Comparison of ENCODE assay signal across 1 cellular context in the genomic region with DNA sequence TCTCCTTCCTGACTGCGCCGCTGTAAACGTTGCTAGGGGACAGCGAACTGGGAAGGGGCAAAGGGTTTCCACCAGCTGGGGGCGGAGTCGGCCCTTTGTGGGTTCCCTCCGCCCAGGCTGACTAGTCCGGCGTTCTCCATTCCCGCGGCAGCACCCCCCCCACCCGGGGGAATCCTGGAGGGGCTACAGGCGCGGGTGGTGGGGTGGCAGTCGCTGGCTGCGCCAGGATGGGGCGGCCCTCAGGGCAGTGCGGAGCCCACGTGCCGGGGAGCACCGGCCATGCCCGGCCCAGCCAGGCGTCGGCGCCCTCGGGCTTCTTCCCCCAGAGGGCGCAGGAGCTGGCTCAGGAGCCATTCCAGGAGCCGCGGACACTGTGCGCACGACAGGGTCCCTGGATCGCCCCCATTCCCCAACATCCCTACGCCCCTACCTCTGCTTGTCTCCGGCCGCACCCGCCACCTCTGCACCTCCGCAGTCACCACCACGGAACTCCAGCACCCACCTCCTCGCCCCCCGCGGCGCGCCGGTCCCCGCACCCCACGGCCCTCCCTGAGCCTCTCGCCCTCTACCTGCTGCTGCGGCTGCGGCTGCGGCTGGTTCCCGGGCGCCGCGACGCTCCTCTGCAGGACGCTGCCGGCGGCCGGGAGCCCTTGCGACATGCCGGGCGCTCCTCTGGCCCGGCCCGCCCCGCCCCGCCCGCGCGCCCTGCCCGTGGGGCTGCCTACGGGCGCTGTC.
TF ChIP-seq lines count a peak whose summit lies in the region.

No MANE protein-coding gene starts in this region.

TF ChIP-seq in HCT116, 20 proteins besides CTCF, POLR2A, EP300 and RAD21 (continued from another document):
- TF ChIP-seq MAX (IDR thresholded peaks at IDR 0.05) (peak; percentile 94), FOSL1 (IDR thresholded peaks at IDR 0.05; ENCODE audit: low read depth) (no peak), CBX3 (IDR thresholded peaks at IDR 0.05; ENCODE audit: low read depth) (no peak), EZH2 (IDR thresholded peaks at IDR 0.05) (no peak), YY1 (IDR thresholded peaks at IDR 0.05; ENCODE audit: extremely low read depth, insufficient replicate concordance, low read depth, low read length) (peak; percentile 73), EZH2phosphoT487 (IDR thresholded peaks at IDR 0.05; ENCODE audit: borderline replicate concordance) (no peak), ELF1 (IDR thresholded peaks at IDR 0.05; ENCODE audit: borderline replicate concordance, low read depth) (no peak)
- TF ChIP-seq, protein P1, sequence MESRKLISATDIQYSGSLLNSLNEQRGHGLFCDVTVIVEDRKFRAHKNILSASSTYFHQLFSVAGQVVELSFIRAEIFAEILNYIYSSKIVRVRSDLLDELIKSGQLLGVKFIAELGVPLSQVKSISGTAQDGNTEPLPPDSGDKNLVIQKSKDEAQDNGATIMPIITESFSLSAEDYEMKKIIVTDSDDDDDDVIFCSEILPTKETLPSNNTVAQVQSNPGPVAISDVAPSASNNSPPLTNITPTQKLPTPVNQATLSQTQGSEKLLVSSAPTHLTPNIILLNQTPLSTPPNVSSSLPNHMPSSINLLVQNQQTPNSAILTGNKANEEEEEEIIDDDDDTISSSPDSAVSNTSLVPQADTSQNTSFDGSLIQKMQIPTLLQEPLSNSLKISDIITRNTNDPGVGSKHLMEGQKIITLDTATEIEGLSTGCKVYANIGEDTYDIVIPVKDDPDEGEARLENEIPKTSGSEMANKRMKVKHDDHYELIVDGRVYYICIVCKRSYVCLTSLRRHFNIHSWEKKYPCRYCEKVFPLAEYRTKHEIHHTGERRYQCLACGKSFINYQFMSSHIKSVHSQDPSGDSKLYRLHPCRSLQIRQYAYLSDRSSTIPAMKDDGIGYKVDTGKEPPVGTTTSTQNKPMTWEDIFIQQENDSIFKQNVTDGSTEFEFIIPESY (IDR thresholded peaks at IDR 0.05; ENCODE audit: extremely low read depth, insufficient replicate concordance, low read length): no peak
- TF ChIP-seq, protein P2, sequence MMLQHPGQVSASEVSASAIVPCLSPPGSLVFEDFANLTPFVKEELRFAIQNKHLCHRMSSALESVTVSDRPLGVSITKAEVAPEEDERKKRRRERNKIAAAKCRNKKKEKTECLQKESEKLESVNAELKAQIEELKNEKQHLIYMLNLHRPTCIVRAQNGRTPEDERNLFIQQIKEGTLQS (IDR thresholded peaks at IDR 0.05): no peak
